16 cellular contexts compared by ENCODE assay signal in genomic region chr10:60869916-60870728, GRCh38.
A peak's percentile ranks its signal among the peaks of the same experiment; 100 is the strongest.
DNase-seq lines count a peak whose midpoint lies in the region; ATAC-seq and TF ChIP-seq lines count a peak whose summit lies in the region.
"Had no signal": no experiment of that assay in that cellular context is flagged by ENCODE, and none has a peak within 500 bp of the region (broad histone marks: within the 10 kb centered on the region; RNA-seq: fewer than 3 reads in every experiment).

No MANE protein-coding gene starts in this region.

- H3K27me3 ChIP-seq in Panc1 (ENCODE audit: control insufficient read depth, insufficient read depth, low read length) (no peaks in the 10 kb centered on the region), gastrocnemius medialis (no peaks in the 10 kb centered on the region)

- POLR2A ChIA-PET in Panc1 (lab: Charles Lee): no interaction called here

- TF ChIP-seq CTCF in Panc1 (IDR thresholded peaks at IDR 0.05) (peak; percentile 59), epithelial cell of proximal tubule (conservative IDR thresholded peaks at IDR 0.05; ENCODE audit: low read depth, low read length) (peak; percentile 55), gastrocnemius medialis (IDR thresholded peaks at IDR 0.05 in 4 of 5, conservative IDR thresholded peaks at IDR 0.05 in 1 of 5) (peak in 3 of 5 experiments; percentile 23 to 49 (median 33))

- no peak overlapping the region for H3K4me3 ChIP-seq in Panc1 (ENCODE audit: low read depth in 2 of 2, low read length in 2 of 2)
- no peak overlapping the region for H3K4me3 ChIP-seq in epithelial cell of proximal tubule (ENCODE audit: low read depth, low read length)
- H3K4me3 ChIP-seq in gastrocnemius medialis: no peak overlapping the region
- H3K4me3 ChIP-seq: prostate gland had no signal

- ATAC-seq in Panc1 (no peak), gastrocnemius medialis (no peak), GM18517 (IDR thresholded peaks at IDR 0.05; ENCODE audit: unreplicated experiment) (no peak)
- no peak for ATAC-seq in stimulated activated naive CD8-positive, alpha-beta T cell treated with anti-CD3 and anti-CD28 coated beads, Interleukin-15, Interleukin-2, amounts not matched to agents 100 U/mL and 50 U/mL, for 24 hours
- ATAC-seq: activated CD8-positive, alpha-beta T cell treated with anti-CD3 and anti-CD28 coated beads, Interleukin-2, amount 10 ng/mL, durations not matched to agents 7 days and 5 days; effector memory CD8-positive, alpha-beta T cell; Right ventricle myocardium inferior had no signal

- TF ChIP-seq POLR2A in gastrocnemius medialis (IDR thresholded peaks at IDR 0.05): no peak

- CTCF ChIA-PET in Panc1 (lab: Charles Lee): no interaction called here

- in situ Hi-C loops in Panc1 (cut with HindIII; ENCODE audit: low pct_unique_long_range_greater_than_20kb, low sequenced_read_pairs) (no loop called here), gastrocnemius medialis (cut with MboI; ENCODE audit: low sequenced_read_pairs in 4 of 4) (no loop called here)

- peak; percentile 12 for DNase-seq in NCI-H2171 treated with DMSO at 0.1 percent for 48 hours (lab: John Stamatoyannopoulos, UW)
- DNase-seq in NCI-H2171 (lab: John Stamatoyannopoulos, UW): no peak
- DNase-seq in Panc1 (ENCODE audit: low read depth, low spot score): no peak
- no peak for DNase-seq in epithelial cell of proximal tubule (ENCODE audit: low read depth)
- DNase-seq in gastrocnemius medialis: no peak
- DNase-seq in NCI-H2029 treated with DMSO at 0.1 percent for 48 hours (lab: John Stamatoyannopoulos, UW): no peak
- DNase-seq in stimulated activated naive CD8-positive, alpha-beta T cell treated with anti-CD3 and anti-CD28 coated beads, Interleukin-15, Interleukin-2, amounts not matched to agents 100 U/mL and 50 U/mL, for 24 hours: no peak
- DNase-seq: activated CD8-positive, alpha-beta T cell treated with anti-CD3 and anti-CD28 coated beads, Interleukin-2, amount 10 ng/mL, durations not matched to agents 7 days and 5 days; activated gamma-delta T cell; effector memory CD8-positive, alpha-beta T cell; kidney glomerular epithelial cell; NCI-H524 treated with DMSO at 0.1 percent for 48 hours; T-helper 9 cell had no signal

- no TSS peak for BruUV-seq in Panc1 (replicated peaks; lab: Mats Ljungman, UMichigan)

- H3K36me3 ChIP-seq in Panc1 (ENCODE audit: control insufficient read depth, insufficient read depth, low read length) (no peaks in the 10 kb centered on the region), gastrocnemius medialis (peaks cover 0 to 7% of the 10 kb centered on the region in 2 donors)
- H3K36me3 ChIP-seq: prostate gland had no signal

- no peaks in the 10 kb centered on the region for H3K4me1 ChIP-seq in Panc1 (ENCODE audit: control insufficient read depth, insufficient read depth, low read length)
- H3K4me1 ChIP-seq in gastrocnemius medialis: peaks cover 65 to 73% of the 10 kb centered on the region in 2 donors
- H3K4me1 ChIP-seq: prostate gland had no signal

- H3K27ac ChIP-seq in Panc1 (ENCODE audit: low read length) (no peak overlapping the region), gastrocnemius medialis (peak overlapping the region; percentile 86 to 96 (median 90))
- H3K27ac ChIP-seq: prostate gland had no signal

- H3K9me3 ChIP-seq in Panc1 (ENCODE audit: control insufficient read depth, insufficient read depth, low read depth, low read length) (no peaks in the 10 kb centered on the region), gastrocnemius medialis (no peaks in the 10 kb centered on the region)
- H3K9me3 ChIP-seq: prostate gland had no signal

- intact Hi-C loops in Panc1 (cut with micrococcal nuclease; ENCODE audit: unreplicated experiment): no loop called here
- intact Hi-C loops in gastrocnemius medialis (cut with DNase I; ENCODE audit: low total_unique reads): loop anchor here (2.0 kb wide), 1 partner anchor 21 kb away; no protein-coding TSS in a partner anchor
